Comparison of ENCODE assay signal across 28 cellular contexts in genomic region chr15:72176155-72176554, GRCh38. TPM values are rescaled to one million over a fixed set of nuclear protein-coding genes. Genes with fewer than 3 reads are reported as not detected.
DNase-seq lines count a peak whose midpoint lies in the region; ATAC-seq lines count a peak whose summit lies in the region.
"Had no signal": no experiment of that assay in that cellular context is flagged by ENCODE, and none has a peak within 500 bp of the region (broad histone marks: within the 10 kb centered on the region; RNA-seq: fewer than 3 reads in every experiment).

No MANE protein-coding gene starts in this region.

- intact Hi-C loops in left cardiac atrium (cut with DNase I): no loop called here
- intact Hi-C loops in cardiac septum (cut with DNase I): no loop called here
- intact Hi-C loops in posterior vena cava (cut with DNase I): no loop called here

- DNase-seq in left cardiac atrium (no peak), cardiac septum (ENCODE audit: low spot score) (no peak), islet precursor cell (peak; percentile 49), posterior vena cava (ENCODE audit: low spot score) (peak; percentile 87), NOMO-1 treated with dmso at 0.1 percent for 144 hours (lab: John Stamatoyannopoulos, UW; ENCODE audit: unreplicated experiment) (no peak), kidney glomerular epithelial cell (lab: John Stamatoyannopoulos, UW) (no peak), NCI-H1105 treated with DMSO at 0.1 percent for 48 hours (lab: John Stamatoyannopoulos, UW) (no peak)
- DNase-seq: activated CD4-positive, alpha-beta T cell treated with anti-CD3 and anti-CD28 coated beads for 4 hours; activated CD8-positive, alpha-beta T cell treated with anti-CD3 and anti-CD28 coated beads, Interleukin-2, amount 10 ng/mL, durations not matched to agents 7 days and 5 days; activated naive CD4-positive, alpha-beta T cell treated with anti-CD3 and anti-CD28 coated beads, Interleukin-2, amount 10 ng/mL, durations not matched to agents 7 days and 5 days; body of pancreas; cerebellar nuclear complex; DMS53; esophagus squamous epithelium; gastrocnemius medialis; H9; Kasumi-1; mesenchymal stem cell; NCI-H146; NCI-H2107; NCI-H345; NCI-H69; PC-9; stimulated activated CD4-positive, alpha-beta T cell treated with anti-CD3 and anti-CD28 coated beads, Interleukin-15, amount 100 ng/mL, for 24 hours; stimulated activated naive B cell treated with anti-CD40 and anti-IgM and Interleukin-4, amounts not matched to agents 10 μg/mL and 1 μg/mL and 100 μg/mL, for 72 hours; T-helper 9 cell; upper lobe of right lung had no signal

- ATAC-seq in left cardiac atrium (peak; percentile 12 to 43), HG02610 (IDR thresholded peaks at IDR 0.05; ENCODE audit: unreplicated experiment) (no peak)
- ATAC-seq: activated CD8-positive, alpha-beta T cell treated with anti-CD3 and anti-CD28 coated beads, Interleukin-2, amount 10 ng/mL, durations not matched to agents 7 days and 5 days; body of pancreas; gastrocnemius medialis; stimulated activated naive B cell treated with anti-CD40 and anti-IgM and Interleukin-4, amounts not matched to agents 10 μg/mL and 1 μg/mL and 100 μg/mL, for 72 hours; upper lobe of right lung had no signal

RNA-seq across cellular contexts. Expression of gene GRAMD2A, which starts 21.4 kb away (rescaled TPM):
- total RNA-seq in left cardiac atrium: not detected
- total RNA-seq in cardiac septum: not detected
- under 1 TPM in 1 of 2 donors, not detected in 1; 0.10 TPM for total RNA-seq in posterior vena cava
- total RNA-seq: gastrocnemius medialis had no signal

RNA-seq across cellular contexts. Expression of gene PKM, which starts 54.8 kb away (rescaled TPM):
- 1,000 to 10,000 TPM in 1 of 2 donors, 100 to 1,000 TPM in 1; 881 to 1,100 TPM for total RNA-seq in left cardiac atrium
- 984 TPM for total RNA-seq in cardiac septum
- 100 to 1,000 TPM; 554 to 783 TPM for total RNA-seq in posterior vena cava

RNA-seq across cellular contexts. Expression of gene SENP8, which starts 58.0 kb away (rescaled TPM):
- total RNA-seq in left cardiac atrium: 1 to 10 TPM; 3.6 to 4.7 TPM
- 4.2 TPM for total RNA-seq in cardiac septum
- total RNA-seq in posterior vena cava: 1 to 10 TPM; 1.9 to 2.3 TPM

RNA-seq across cellular contexts. Expression of gene MYO9A, which starts 58.2 kb away (rescaled TPM):
- 10 to 100 TPM; 30.3 to 31.8 TPM for total RNA-seq in left cardiac atrium
- total RNA-seq in cardiac septum: 31.4 TPM
- total RNA-seq in posterior vena cava: 10 to 100 TPM; 61.4 to 68.2 TPM

Comparison
In these comparisons a context has a peak if more than half of its experiments do, and no peak if none do; other contexts are left out.
1. DNase-seq: peak in islet precursor cell (single experiment) and posterior vena cava (single experiment); none in left cardiac atrium (single experiment), cardiac septum (single experiment), NOMO-1 treated with dmso at 0.1 percent for 144 hours (single experiment), kidney glomerular epithelial cell (single experiment) and NCI-H1105 treated with DMSO at 0.1 percent for 48 hours (single experiment).